ENCODE assay signal across 8 cellular contexts in the genomic region with DNA sequence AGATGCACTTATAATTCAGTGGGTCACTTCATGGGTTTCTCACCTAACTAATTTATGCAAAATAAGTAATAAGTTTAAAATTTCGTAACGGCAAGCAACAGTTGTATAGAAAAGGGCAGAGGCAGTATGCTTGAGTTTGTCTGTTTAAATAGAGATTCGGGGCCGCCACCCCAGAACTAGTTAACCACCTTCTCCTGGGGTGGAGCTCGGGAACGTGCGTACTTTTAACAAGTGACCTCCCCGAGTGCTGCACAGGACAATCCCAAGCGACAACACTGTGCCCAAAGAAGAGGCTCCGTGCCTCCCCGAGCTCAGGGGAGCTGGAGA. TPM values are rescaled to one million over a fixed set of nuclear protein-coding genes. Genes with fewer than 3 reads are reported as not detected.
DNase-seq lines count a peak whose midpoint lies in the region; ATAC-seq and TF ChIP-seq lines count a peak whose summit lies in the region.

No MANE protein-coding gene starts in this region.

- DNase-seq in BE2C (no peak), cerebellar cortex (ENCODE audit: low spot score) (peak; percentile 23), naive B cell (no peak), NK-92 (lab: John Stamatoyannopoulos, UW; ENCODE audit: unreplicated experiment) (no peak), AG08396 (ENCODE audit: low spot score) (no peak), SHP77 (lab: John Stamatoyannopoulos, UW) (no peak)

- peaks cover 6 to 17% of the 10 kb centered on the region in 2 donors for H3K36me3 Mint-ChIP-seq in naive B cell

- peak overlapping the region; percentile 98 for H3K9ac ChIP-seq in HUES64 (ENCODE audit: low read depth, low read length)

- H3K36me3 ChIP-seq in BE2C, result peaks cover 25% of the 10 kb centered on the region
- H3K36me3 ChIP-seq in HUES64 (ENCODE audit: insufficient read depth, low read length), result peaks cover 44% of the 10 kb centered on the region

- 2% methylated on average over 11 of the region's 11 CpGs for WGBS in HUES64

- H3K4me3 ChIP-seq in BE2C (ENCODE audit: low read depth, low read length) (peak overlapping the region; percentile 92), HUES64 (ENCODE audit: low read length) (peak overlapping the region; percentile 98)

- no peak for TF ChIP-seq CTCF in BE2C (IDR thresholded peaks at IDR 0.05; ENCODE audit: low read depth, low read length)

- peak overlapping the region; percentile 90 to 99 (median 96) for H3K4me3 Mint-ChIP-seq in naive B cell

- H3K27ac ChIP-seq in HUES64 (ENCODE audit: low read depth, low read length), result peak overlapping the region; percentile 94

- H3K4me1 Mint-ChIP-seq in naive B cell, result peaks cover 26 to 34% (median 33%) of the 10 kb centered on the region in 3 donors

- peak overlapping the region; percentile 81 to 98 (median 94) for H3K27ac Mint-ChIP-seq in naive B cell

- ATAC-seq in naive B cell (ENCODE audit: low read depth in 2 of 2), result peak in 1 of 2 donors; percentile 3
- ATAC-seq in GM18517 (IDR thresholded peaks at IDR 0.05; ENCODE audit: unreplicated experiment), result no peak

- H3K4me1 ChIP-seq in BE2C (peaks cover 19% of the 10 kb centered on the region), HUES64 (ENCODE audit: insufficient read depth, low read length) (no peaks in the 10 kb centered on the region; the same call in 1 of the 2 replicates)

- H3K9me3 Mint-ChIP-seq in naive B cell, result peaks cover 0 to 5% (median 0%) of the 10 kb centered on the region in 7 donors

- no peaks in the 10 kb centered on the region for H3K9me3 ChIP-seq in BE2C
- no peaks in the 10 kb centered on the region for H3K9me3 ChIP-seq in HUES64 (ENCODE audit: insufficient read depth, low read depth, low read length)

- H3K27me3 Mint-ChIP-seq in naive B cell, result no peaks in the 10 kb centered on the region

- no peaks in the 10 kb centered on the region for H3K27me3 ChIP-seq in BE2C
- H3K27me3 ChIP-seq in HUES64 (ENCODE audit: insufficient read depth, low read length), result no peaks in the 10 kb centered on the region

RNA-seq across cellular contexts. Expression of a gene that starts 0.4 kb away (rescaled TPM):
- 98.5 TPM for polyA plus RNA-seq in BE2C (2012; ENCODE audit: insufficient read depth, insufficient read length, low read depth)
- 138 TPM for polyA plus RNA-seq in HUES64 (2013, experiment 1 of 2)
- polyA plus RNA-seq in HUES64 (2013, experiment 2 of 2), result 152 TPM
- polyA plus RNA-seq in naive B cell (ENCODE audit: low read depth in 6 of 6), result 10 to 100 TPM; 63.8 to 99.0 (median 89.3) TPM
